1 cellular context compared by ENCODE assay signal in genomic region chr5:169089343-169089742, GRCh38.
TF ChIP-seq lines count a peak whose summit lies in the region.

No MANE protein-coding gene starts in this region.

TF ChIP-seq in HCT116, 20 proteins besides CTCF, POLR2A, EP300 and RAD21 (continued from another document):
- TF ChIP-seq, protein P1, sequence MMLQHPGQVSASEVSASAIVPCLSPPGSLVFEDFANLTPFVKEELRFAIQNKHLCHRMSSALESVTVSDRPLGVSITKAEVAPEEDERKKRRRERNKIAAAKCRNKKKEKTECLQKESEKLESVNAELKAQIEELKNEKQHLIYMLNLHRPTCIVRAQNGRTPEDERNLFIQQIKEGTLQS (IDR thresholded peaks at IDR 0.05) = no peak
- no peak for TF ChIP-seq CBX3 (IDR thresholded peaks at IDR 0.05; ENCODE audit: low read depth)
- no peak for TF ChIP-seq YY1 (IDR thresholded peaks at IDR 0.05; ENCODE audit: extremely low read depth, insufficient replicate concordance, low read depth, low read length)
- TF ChIP-seq FOSL1 (IDR thresholded peaks at IDR 0.05; ENCODE audit: low read depth) = no peak
- no peak for TF ChIP-seq ZFX (IDR thresholded peaks at IDR 0.05)
- TF ChIP-seq JUND (IDR thresholded peaks at IDR 0.05) = no peak
- no peak for TF ChIP-seq MAX (IDR thresholded peaks at IDR 0.05)
- TF ChIP-seq EGR1 (IDR thresholded peaks at IDR 0.05; ENCODE audit: low read depth) = no peak
- TF ChIP-seq EZH2 (IDR thresholded peaks at IDR 0.05) = no peak
- no peak for TF ChIP-seq POLR2AphosphoS5 (IDR thresholded peaks at IDR 0.05; ENCODE audit: low read depth, low read length)
- TF ChIP-seq TCF7L2 (IDR thresholded peaks at IDR 0.05; ENCODE audit: borderline replicate concordance, extremely low read depth, insufficient read depth, insufficient read length) = no peak
- TF ChIP-seq ELF1 (IDR thresholded peaks at IDR 0.05; ENCODE audit: borderline replicate concordance, low read depth) = no peak
- TF ChIP-seq SP1 (IDR thresholded peaks at IDR 0.05; ENCODE audit: low read depth) = no peak
- no peak for TF ChIP-seq ZBTB33 (IDR thresholded peaks at IDR 0.05; ENCODE audit: extremely low read depth, insufficient replicate concordance, low read length)
- TF ChIP-seq CEBPB (IDR thresholded peaks at IDR 0.05; ENCODE audit: low read depth) = no peak
